ENCODE assay signal across 8 cellular contexts in genomic region chr10:80453392-80453714, GRCh38. TPM values are rescaled to one million over a fixed set of nuclear protein-coding genes. Genes with fewer than 3 reads are reported as not detected.
DNase-seq lines count a peak whose midpoint lies in the region; ATAC-seq and TF ChIP-seq lines count a peak whose summit lies in the region.

No MANE protein-coding gene starts in this region.

- H3K4me1 ChIP-seq in transverse colon: peaks cover 13 to 40% (median 35%) of the 10 kb centered on the region in 4 donors

- H3K36me3 ChIP-seq in transverse colon: no peaks in the 10 kb centered on the region

- 42 to 47% methylated on average over 4 to 9 of the region's 9 CpGs for WGBS in transverse colon (ENCODE audit: low coverage in 1 of 2), 2 donors

- no peaks in the 10 kb centered on the region for H3K9me3 ChIP-seq in transverse colon

- intact Hi-C loops in activated naive CD4-positive, alpha-beta T cell treated with anti-CD3 and anti-CD28 coated beads for 36 hours (cut with micrococcal nuclease): loop anchor here (10.0 kb wide), 1 partner anchor 1479 kb away; no protein-coding TSS in a partner anchor
- intact Hi-C loops in transverse colon (cut with DNase I; ENCODE audit: low total_unique reads): no loop called here

- no peaks in the 10 kb centered on the region for H3K27me3 Mint-ChIP-seq in activated naive CD4-positive, alpha-beta T cell treated with anti-CD3 and anti-CD28 coated beads for 36 hours (ENCODE audit: low read depth)
- H3K27me3 Mint-ChIP-seq in brain (peaks cover 4% of the 10 kb centered on the region), memory B cell (no peaks in the 10 kb centered on the region)

- TF ChIP-seq POLR2A in transverse colon (IDR thresholded peaks at IDR 0.05): no peak

- H3K27ac Mint-ChIP-seq in activated naive CD4-positive, alpha-beta T cell treated with anti-CD3 and anti-CD28 coated beads for 36 hours: peak overlapping the region; percentile 51
- H3K27ac Mint-ChIP-seq in activated naive CD4-positive, alpha-beta T cell treated with anti-CD3 and anti-CD28 coated beads, Interleukin-2, amount 50 U/mL, for 72 hours: peak overlapping the region in 1 of 2 donors; percentile 57
- H3K27ac Mint-ChIP-seq in brain (peak overlapping the region in 4 of 5 experiments; percentile 97 to 99 (median 98)), memory B cell (peak overlapping the region; percentile 13)

- in situ Hi-C loops in transverse colon (cut with MboI; ENCODE audit: low pct_ligation_motif_present in 1 of 4, low pct_unique_long_range_greater_than_20kb in 1 of 4, low sequenced_read_pairs in 3 of 4): loop anchor here in 1 of 4 donors (5.0 kb wide), 1 partner anchor 54 kb away; no protein-coding TSS in a partner anchor

- no peak for TF ChIP-seq EP300 in transverse colon (IDR thresholded peaks at IDR 0.05; ENCODE audit: low read depth)

- H3K27me3 ChIP-seq in transverse colon: no peaks in the 10 kb centered on the region

- no peak for ATAC-seq in activated naive CD4-positive, alpha-beta T cell treated with anti-CD3 and anti-CD28 coated beads, Interleukin-2, amount 50 U/mL, for 72 hours
- ATAC-seq in memory B cell (ENCODE audit: low read depth): no peak
- no peak for ATAC-seq in GM19452 (IDR thresholded peaks at IDR 0.05; ENCODE audit: unreplicated experiment)

- TF ChIP-seq CTCF in brain (conservative IDR thresholded peaks at IDR 0.05) (peak in 1 of 2 experiments; percentile 35), transverse colon (IDR thresholded peaks at IDR 0.05) (no peak)

- no peaks in the 10 kb centered on the region for H3K9me3 Mint-ChIP-seq in activated naive CD4-positive, alpha-beta T cell treated with anti-CD3 and anti-CD28 coated beads for 36 hours
- H3K9me3 Mint-ChIP-seq in activated naive CD4-positive, alpha-beta T cell treated with anti-CD3 and anti-CD28 coated beads, Interleukin-2, amount 50 U/mL, for 72 hours: no peaks in the 10 kb centered on the region
- peaks cover 0 to 3% (median 0%) of the 10 kb centered on the region in 5 experiments for H3K9me3 Mint-ChIP-seq in brain
- H3K9me3 Mint-ChIP-seq in memory B cell: no peaks in the 10 kb centered on the region

- H3K36me3 Mint-ChIP-seq in activated naive CD4-positive, alpha-beta T cell treated with anti-CD3 and anti-CD28 coated beads for 36 hours (ENCODE audit: low read depth): peaks cover 13% of the 10 kb centered on the region
- H3K36me3 Mint-ChIP-seq in activated naive CD4-positive, alpha-beta T cell treated with anti-CD3 and anti-CD28 coated beads, Interleukin-2, amount 50 U/mL, for 72 hours: peaks cover 13 to 17% of the 10 kb centered on the region in 2 donors
- H3K36me3 Mint-ChIP-seq in brain: no peaks in the 10 kb centered on the region
- no peaks in the 10 kb centered on the region for H3K36me3 Mint-ChIP-seq in memory B cell

- DNase-seq in activated naive CD4-positive, alpha-beta T cell treated with anti-CD3 and anti-CD28 coated beads for 36 hours: no peak
- DNase-seq in activated naive CD4-positive, alpha-beta T cell treated with anti-CD3 and anti-CD28 coated beads, Interleukin-2, amount 50 U/mL, for 72 hours (ENCODE audit: low spot score in 2 of 2): no peak
- no peak for DNase-seq in memory B cell (ENCODE audit: low spot score in 2 of 2)
- no peak for DNase-seq in transverse colon
- no peak for DNase-seq in GOT3 (lab: John Stamatoyannopoulos, UW)
- no peak for DNase-seq in nucleus accumbens (lab: John Stamatoyannopoulos, UW)

- peak overlapping the region; percentile 87 to 100 (median 90) for H3K27ac ChIP-seq in transverse colon

- peaks cover 44% of the 10 kb centered on the region for H3K4me1 Mint-ChIP-seq in activated naive CD4-positive, alpha-beta T cell treated with anti-CD3 and anti-CD28 coated beads for 36 hours (ENCODE audit: low read depth)
- H3K4me1 Mint-ChIP-seq in brain (peaks cover 38% of the 10 kb centered on the region), memory B cell (peaks cover 22% of the 10 kb centered on the region)

- CTCF ChIA-PET in activated naive CD4-positive, alpha-beta T cell treated with anti-CD3 and anti-CD28 coated beads for 36 hours (lab: Charles Lee): interaction anchor here (0.8 to 24.3 kb wide), 3 partner anchors 38 to 75 kb away, joined by 3 to 916 read pairs (median 4); no protein-coding TSS in a partner anchor

- peak overlapping the region; percentile 13 to 46 (median 23) for H3K4me3 ChIP-seq in transverse colon

- peak overlapping the region; percentile 73 for H3K4me3 Mint-ChIP-seq in activated naive CD4-positive, alpha-beta T cell treated with anti-CD3 and anti-CD28 coated beads for 36 hours
- H3K4me3 Mint-ChIP-seq in brain (peak overlapping the region in 2 of 5 experiments; percentile 87 to 91), memory B cell (peak overlapping the region; percentile 70)

RNA-seq across cellular contexts. Expression of gene TSPAN14, which starts 0.8 kb away (rescaled TPM):
- 10 to 100 TPM; 33.5 to 35.5 TPM for total RNA-seq in activated naive CD4-positive, alpha-beta T cell treated with anti-CD3 and anti-CD28 coated beads for 36 hours
- 10 to 100 TPM; 30.7 to 53.6 TPM for total RNA-seq in activated naive CD4-positive, alpha-beta T cell treated with anti-CD3 and anti-CD28 coated beads, Interleukin-2, amount 50 U/mL, for 72 hours
- polyA plus RNA-seq in brain (ENCODE audit: insufficient read depth, low read depth, low replicate concordance): 70.4 TPM
- 10 to 100 TPM; 18.9 to 72.9 (median 55.8) TPM for total RNA-seq in transverse colon

RNA-seq across cellular contexts. Expression of gene PRXL2A, which starts 45.0 kb away (rescaled TPM):
- 10 to 100 TPM; 17.6 to 17.7 TPM for total RNA-seq in activated naive CD4-positive, alpha-beta T cell treated with anti-CD3 and anti-CD28 coated beads for 36 hours
- total RNA-seq in activated naive CD4-positive, alpha-beta T cell treated with anti-CD3 and anti-CD28 coated beads, Interleukin-2, amount 50 U/mL, for 72 hours: 10 to 100 TPM; 15.1 to 18.5 TPM
- 178 TPM for polyA plus RNA-seq in brain (ENCODE audit: insufficient read depth, low read depth, low replicate concordance)
- 10 to 100 TPM; 21.7 to 64.6 (median 38.7) TPM for total RNA-seq in transverse colon
